In genomic region chr13:41492432-41493267, GRCh38 we compare ENCODE assay signal across 8 cellular contexts.
A peak's percentile ranks its signal among the peaks of the same experiment; 100 is the strongest.
DNase-seq lines count a peak whose midpoint lies in the region; ATAC-seq lines count a peak whose summit lies in the region.

No MANE protein-coding gene starts in this region.

- H3K27me3 Mint-ChIP-seq in stimulated activated naive B cell treated with anti-CD40 and anti-IgM and Interleukin-4, amounts not matched to agents 10 μg/mL and 1 μg/mL and 100 μg/mL, for 72 hours = peaks cover 0 to 14% of the 10 kb centered on the region in 2 donors

- H3K36me3 Mint-ChIP-seq in stimulated activated naive B cell treated with anti-CD40 and anti-IgM and Interleukin-4, amounts not matched to agents 10 μg/mL and 1 μg/mL and 100 μg/mL, for 72 hours = peaks cover 2 to 3% of the 10 kb centered on the region in 2 donors

- H3K27ac Mint-ChIP-seq in stimulated activated naive B cell treated with anti-CD40 and anti-IgM and Interleukin-4, amounts not matched to agents 10 μg/mL and 1 μg/mL and 100 μg/mL, for 72 hours = peak overlapping the region; percentile 77

- ATAC-seq in HG03025 (IDR thresholded peaks at IDR 0.05; ENCODE audit: low FRiP score, unreplicated experiment) (peak; percentile 77), HG02678 (IDR thresholded peaks at IDR 0.05; ENCODE audit: unreplicated experiment) (no peak)
- ATAC-seq in stimulated activated naive B cell treated with anti-CD40 and anti-IgM and Interleukin-4, amounts not matched to agents 10 μg/mL and 1 μg/mL and 100 μg/mL, for 72 hours (replicated peaks) = peak; percentile 89 to 92

- H3K9me3 Mint-ChIP-seq in stimulated activated naive B cell treated with anti-CD40 and anti-IgM and Interleukin-4, amounts not matched to agents 10 μg/mL and 1 μg/mL and 100 μg/mL, for 72 hours = peaks cover 2 to 4% of the 10 kb centered on the region in 2 donors

- H3K4me3 Mint-ChIP-seq in stimulated activated naive B cell treated with anti-CD40 and anti-IgM and Interleukin-4, amounts not matched to agents 10 μg/mL and 1 μg/mL and 100 μg/mL, for 72 hours = peak overlapping the region; percentile 13 to 28

- DNase-seq in activated T-cell treated with anti-CD3 and anti-CD28 coated beads, Interleukin-2, amount 50 U/mL, for 1 hour = peak; percentile 44
- no peak for DNase-seq in activated T-cell treated with anti-CD3 and anti-CD28 coated beads for 4 hours
- peak; percentile 29 for DNase-seq in UCSD-AML1 (lab: John Stamatoyannopoulos, UW; ENCODE audit: unreplicated experiment)
- DNase-seq in stimulated activated naive B cell treated with anti-CD40 and anti-IgM and Interleukin-4, amounts not matched to agents 10 μg/mL and 1 μg/mL and 100 μg/mL, for 72 hours = no peak
- DNase-seq in NCI-H187 (lab: John Stamatoyannopoulos, UW) = no peak
- no peak for DNase-seq in D341Med (ENCODE audit: low spot score)

- peaks cover 37 to 60% of the 10 kb centered on the region in 2 donors for H3K4me1 Mint-ChIP-seq in stimulated activated naive B cell treated with anti-CD40 and anti-IgM and Interleukin-4, amounts not matched to agents 10 μg/mL and 1 μg/mL and 100 μg/mL, for 72 hours

Comparison
In these comparisons a context has a peak if more than half of its experiments do, and no peak if none do; other contexts are left out.
1. DNase-seq: peak in activated T-cell treated with anti-CD3 and anti-CD28 coated beads, Interleukin-2, amount 50 U/mL, for 1 hour (single experiment) and UCSD-AML1 (single experiment); none in activated T-cell treated with anti-CD3 and anti-CD28 coated beads for 4 hours (single experiment), stimulated activated naive B cell treated with anti-CD40 and anti-IgM and Interleukin-4, amounts not matched to agents 10 μg/mL and 1 μg/mL and 100 μg/mL, for 72 hours (single experiment), NCI-H187 (0 of 2) and D341Med (single experiment).